Comparison of ENCODE assay signal across 23 cellular contexts in the genomic region with DNA sequence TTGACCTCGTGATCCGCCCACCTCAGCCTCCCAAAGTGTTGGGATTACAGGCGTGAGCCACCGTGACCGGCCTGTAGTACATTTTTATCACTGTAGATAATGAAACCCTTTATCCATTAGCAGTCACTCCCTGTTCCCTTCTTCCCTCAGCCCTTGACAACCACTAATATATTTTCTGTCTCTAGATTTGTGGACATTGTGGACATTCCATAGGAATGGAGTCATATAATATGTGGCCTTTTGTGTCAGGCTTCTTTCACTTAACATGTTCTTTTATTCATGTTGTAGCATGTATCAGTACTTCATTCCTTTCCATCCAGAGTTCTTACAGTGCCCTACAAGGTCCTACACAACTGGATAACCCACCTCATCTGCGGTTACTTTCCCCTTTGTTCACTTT. TPM values are rescaled to one million over a fixed set of nuclear protein-coding genes. Genes with fewer than 3 reads are reported as not detected.
A peak's percentile ranks its signal among the peaks of the same experiment; 100 is the strongest.
DNase-seq lines count a peak whose midpoint lies in the region; ATAC-seq and TF ChIP-seq lines count a peak whose summit lies in the region.
"Had no signal": no experiment of that assay in that cellular context is flagged by ENCODE, and none has a peak within 500 bp of the region (broad histone marks: within the 10 kb centered on the region; RNA-seq: fewer than 3 reads in every experiment).

No MANE protein-coding gene starts in this region.

- no peak overlapping the region for H3K4me3 ChIP-seq in RWPE2 (ENCODE audit: severe bottlenecking)
- H3K4me3 ChIP-seq in osteoblast (ENCODE audit: insufficient read depth, low read length), result no peak overlapping the region
- no peak overlapping the region for H3K4me3 ChIP-seq in gastrocnemius medialis
- no peak overlapping the region for H3K4me3 ChIP-seq in left lung
- H3K4me3 ChIP-seq: esophagus muscularis mucosa, uterus had no signal

- H3K36me3 ChIP-seq in RWPE2 (ENCODE audit: low read depth) (peaks cover 89% of the 10 kb centered on the region), osteoblast (ENCODE audit: insufficient read depth, low read length) (peaks cover 43% of the 10 kb centered on the region), gastrocnemius medialis (peaks cover 0 to 73% of the 10 kb centered on the region in 2 donors), left lung (peaks cover 0 to 94% of the 10 kb centered on the region in 2 donors)
- H3K36me3 ChIP-seq: uterus had no signal

- intact Hi-C loops in gastrocnemius medialis (cut with DNase I; ENCODE audit: low total_unique reads) (no loop called here), left lung (cut with DNase I) (no loop called here)

- no peak overlapping the region for H3K27ac ChIP-seq in RWPE2 (ENCODE audit: poor library complexity, severe bottlenecking)
- peak overlapping the region; percentile 50 for H3K27ac ChIP-seq in epithelial cell of prostate
- peak overlapping the region; percentile 14 for H3K27ac ChIP-seq in osteoblast (ENCODE audit: low read depth, low read length)
- H3K27ac ChIP-seq in gastrocnemius medialis, result no peak overlapping the region
- H3K27ac ChIP-seq in left lung, result no peak overlapping the region
- H3K27ac ChIP-seq: esophagus muscularis mucosa, uterus had no signal

- in situ Hi-C loops in gastrocnemius medialis (cut with MboI; ENCODE audit: low sequenced_read_pairs in 4 of 4), result no loop called here

- TF ChIP-seq CTCF in RWPE2 (IDR thresholded peaks at IDR 0.05; ENCODE audit: poor library complexity, severe bottlenecking), result no peak
- no peak for TF ChIP-seq CTCF in osteoblast (IDR thresholded peaks at IDR 0.05; ENCODE audit: extremely low read depth, low read depth, low read length)
- no peak for TF ChIP-seq CTCF in gastrocnemius medialis (IDR thresholded peaks at IDR 0.05 in 4 of 5, conservative IDR thresholded peaks at IDR 0.05 in 1 of 5)
- TF ChIP-seq CTCF in left lung (IDR thresholded peaks at IDR 0.05), result no peak

- no peak overlapping the region for H3K4me2 ChIP-seq in osteoblast (ENCODE audit: insufficient read depth, low read length)

- no peaks in the 10 kb centered on the region for H3K9me3 Mint-ChIP-seq in activated naive CD4-positive, alpha-beta T cell treated with anti-CD3 and anti-CD28 coated beads, Interleukin-2, amount 50 U/mL, for 72 hours
- H3K9me3 Mint-ChIP-seq: activated T-cell treated with anti-CD3 and anti-CD28 coated beads, Interleukin-2, amount 50 U/mL, for 24 hours; nephron progenitor cell; stimulated activated naive B cell treated with anti-CD40 and anti-IgM and Interleukin-4, amounts not matched to agents 10 μg/mL and 1 μg/mL and 100 μg/mL, for 72 hours had no signal

- no peak for TF ChIP-seq POLR2A in gastrocnemius medialis (IDR thresholded peaks at IDR 0.05)

- peak overlapping the region in 1 of 2 donors; percentile 1 for H3K27ac Mint-ChIP-seq in activated naive CD4-positive, alpha-beta T cell treated with anti-CD3 and anti-CD28 coated beads, Interleukin-2, amount 50 U/mL, for 72 hours
- H3K27ac Mint-ChIP-seq: activated T-cell treated with anti-CD3 and anti-CD28 coated beads, Interleukin-2, amount 50 U/mL, for 24 hours; nephron progenitor cell; stimulated activated naive B cell treated with anti-CD40 and anti-IgM and Interleukin-4, amounts not matched to agents 10 μg/mL and 1 μg/mL and 100 μg/mL, for 72 hours had no signal

- no peaks in the 10 kb centered on the region for H4K20me1 ChIP-seq in osteoblast (ENCODE audit: insufficient read depth, low read length)

- H3K9me3 ChIP-seq in RWPE2 (ENCODE audit: severe bottlenecking) (no peaks in the 10 kb centered on the region), osteoblast (ENCODE audit: low read depth, low read length) (no peaks in the 10 kb centered on the region), gastrocnemius medialis (no peaks in the 10 kb centered on the region), left lung (no peaks in the 10 kb centered on the region)
- H3K9me3 ChIP-seq: esophagus muscularis mucosa, uterus had no signal

- H3K27me3 ChIP-seq in RWPE2 (ENCODE audit: insufficient read depth, poor library complexity, severe bottlenecking) (no peaks in the 10 kb centered on the region), osteoblast (ENCODE audit: insufficient read depth, low read length) (no peaks in the 10 kb centered on the region), gastrocnemius medialis (no peaks in the 10 kb centered on the region), left lung (no peaks in the 10 kb centered on the region)
- H3K27me3 ChIP-seq: esophagus muscularis mucosa, uterus had no signal

- peaks cover 4% of the 10 kb centered on the region for H3K79me2 ChIP-seq in osteoblast (ENCODE audit: insufficient read depth, low read length)

- H3K4me1 ChIP-seq in RWPE2 (ENCODE audit: insufficient read depth, poor library complexity, severe bottlenecking) (peaks cover 5% of the 10 kb centered on the region), osteoblast (ENCODE audit: insufficient read depth, low read length) (no peaks in the 10 kb centered on the region), gastrocnemius medialis (no peaks in the 10 kb centered on the region), left lung (no peaks in the 10 kb centered on the region)
- H3K4me1 ChIP-seq: esophagus muscularis mucosa, uterus had no signal

- peak; percentile 16 for DNase-seq in ELR (ENCODE audit: low read depth)
- DNase-seq in RWPE2 (ENCODE audit: low spot score), result no peak
- DNase-seq in epithelial cell of prostate (ENCODE audit: low read depth, low spot score), result peak; percentile 27
- DNase-seq in osteoblast (ENCODE audit: insufficient read length, low spot score, missing footprints), result no peak
- no peak for DNase-seq in activated naive CD4-positive, alpha-beta T cell treated with anti-CD3 and anti-CD28 coated beads, Interleukin-2, amount 50 U/mL, for 72 hours (ENCODE audit: low spot score in 2 of 2)
- no peak for DNase-seq in gastrocnemius medialis
- no peak for DNase-seq in left lung
- DNase-seq in stimulated activated CD8-positive, alpha-beta memory T cell treated with anti-CD3 and anti-CD28 coated beads, Interleukin-4, amount 100 ng/mL, for 48 hours, result no peak
- DNase-seq: activated naive CD4-positive, alpha-beta T cell treated with Interleukin-2 at 50 U/mL for 16 hours; activated T-cell treated with anti-CD3 and anti-CD28 coated beads, Interleukin-2, amount 50 U/mL, for 24 hours; amygdala; cerebellar nuclear complex; DMS 273 treated with DMSO at 0.1 percent for 48 hours; effector CD4-positive, alpha-beta T cell; HCEC 1CT; left ventricle myocardium superior; NCI-H1436 treated with DMSO at 0.1 percent for 48 hours; NCI-H524; nephron progenitor cell; stimulated activated CD4-positive, alpha-beta T cell treated with anti-CD3 and anti-CD28 coated beads, Interleukin-1b, Interleukin-23, amount 100 ng/mL, for 48 hours; stimulated activated naive B cell treated with anti-CD40 and anti-IgM and Interleukin-4, amounts not matched to agents 10 μg/mL and 1 μg/mL and 100 μg/mL, for 72 hours; uterus had no signal

- peak; percentile 51 for ATAC-seq in RWPE2 (ENCODE audit: low read depth)
- ATAC-seq in activated naive CD4-positive, alpha-beta T cell treated with anti-CD3 and anti-CD28 coated beads, Interleukin-2, amount 50 U/mL, for 72 hours, result no peak
- no peak for ATAC-seq in gastrocnemius medialis
- ATAC-seq in left lung, result no peak
- ATAC-seq: left ventricle myocardium superior; stimulated activated naive B cell treated with anti-CD40 and anti-IgM and Interleukin-4, amounts not matched to agents 10 μg/mL and 1 μg/mL and 100 μg/mL, for 72 hours had no signal

- H3K36me3 Mint-ChIP-seq in activated naive CD4-positive, alpha-beta T cell treated with anti-CD3 and anti-CD28 coated beads, Interleukin-2, amount 50 U/mL, for 72 hours, result peaks cover 26 to 63% of the 10 kb centered on the region in 2 donors

- H2AFZ ChIP-seq in osteoblast (ENCODE audit: low read length), result no peak overlapping the region

RNA-seq across cellular contexts. Expression of a gene that starts 30.5 kb away (rescaled TPM):
- total RNA-seq in osteoblast (63.6 and 65.1 TPM in 2 replicates), gastrocnemius medialis (10 to 100 TPM; 34.0 to 66.0 (median 37.8) TPM), left lung (10 to 100 TPM; 46.0 to 51.8 TPM)
- total RNA-seq in activated naive CD4-positive, alpha-beta T cell treated with anti-CD3 and anti-CD28 coated beads, Interleukin-2, amount 50 U/mL, for 72 hours, result 100 to 1,000 TPM; 192 to 278 TPM

Comparison
In these comparisons a context has a peak if more than half of its experiments do, and no peak if none do; other contexts are left out.
1. DNase-seq: peak in ELR (single experiment) and epithelial cell of prostate (single experiment); none in RWPE2 (single experiment), osteoblast (single experiment), activated naive CD4-positive, alpha-beta T cell treated with anti-CD3 and anti-CD28 coated beads, Interleukin-2, amount 50 U/mL, for 72 hours (0 of 2), gastrocnemius medialis (0 of 2), left lung (0 of 2) and stimulated activated CD8-positive, alpha-beta memory T cell treated with anti-CD3 and anti-CD28 coated beads, Interleukin-4, amount 100 ng/mL, for 48 hours (single experiment).
2. H3K27ac ChIP-seq: peak in epithelial cell of prostate (single experiment) and osteoblast (single experiment); none in RWPE2 (single experiment), gastrocnemius medialis (0 of 4) and left lung (0 of 2).